In the genomic region with DNA sequence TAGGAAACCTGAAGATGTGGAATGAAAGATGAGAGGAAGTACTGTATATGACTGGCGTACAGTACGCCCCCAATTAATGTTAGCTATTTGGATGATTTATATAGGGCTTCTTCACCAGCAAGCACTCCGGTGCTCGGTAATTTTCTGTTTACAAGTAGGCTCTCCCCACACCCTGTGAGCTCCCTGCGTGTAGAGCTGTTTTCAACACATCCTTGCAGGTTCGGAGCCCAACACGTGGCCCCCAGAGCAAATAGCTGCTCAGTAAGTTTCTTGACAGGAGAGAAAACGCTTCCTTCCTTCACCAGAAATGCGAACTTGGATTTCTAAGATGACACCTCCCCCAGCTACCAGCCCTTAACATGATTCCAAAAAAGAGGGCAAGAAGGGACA, we compare ENCODE assay signal across 9 cellular contexts. TPM values are rescaled to one million over a fixed set of nuclear protein-coding genes. Genes with fewer than 3 reads are reported as not detected.
DNase-seq lines count a peak whose midpoint lies in the region; ATAC-seq and TF ChIP-seq lines count a peak whose summit lies in the region.
"Had no signal": no experiment of that assay in that cellular context is flagged by ENCODE, and none has a peak within 500 bp of the region (broad histone marks: within the 10 kb centered on the region; RNA-seq: fewer than 3 reads in every experiment).

No MANE protein-coding gene starts in this region.

- peaks cover 0 to 10% (median 0%) of the 10 kb centered on the region in 3 experiments for H3K36me3 ChIP-seq in naive thymus-derived CD4-positive, alpha-beta T cell (ENCODE audit: control insufficient read depth in 2 of 3, insufficient read depth in 3 of 3, low read length in 3 of 3)

- H3K27ac ChIP-seq in AG04450 (ENCODE audit: low read depth, low read length), result no peak overlapping the region
- peak overlapping the region; percentile 83 for H3K27ac ChIP-seq in naive thymus-derived CD4-positive, alpha-beta T cell (ENCODE audit: low read depth, low read length)

- H3K4me1 Mint-ChIP-seq in IgD-negative memory B cell (peaks cover 26 to 36% (median 35%) of the 10 kb centered on the region in 3 donors), chondrocyte (ENCODE audit: low read depth) (peaks cover 31% of the 10 kb centered on the region)
- peaks cover 20 to 79% (median 61%) of the 10 kb centered on the region in 7 donors for H3K4me1 Mint-ChIP-seq in naive thymus-derived CD4-positive, alpha-beta T cell

- TF ChIP-seq CTCF in AG04450 (IDR thresholded peaks at IDR 0.05; ENCODE audit: low read depth, low read length) (no peak), chondrocyte (IDR thresholded peaks at IDR 0.05) (no peak)

- DNase-seq in AG04450 (ENCODE audit: low read depth, low spot score), result no peak
- DNase-seq in chondrocyte (ENCODE audit: low spot score), result no peak
- peak in 5 of 9 donors; percentile 16 to 41 (median 25) for DNase-seq in naive thymus-derived CD4-positive, alpha-beta T cell
- DNase-seq in mesenteric fat pad (ENCODE audit: low spot score), result no peak

- CTCF ChIA-PET in AG04450 (lab: Charles Lee), result no interaction called here
- CTCF ChIA-PET in naive thymus-derived CD4-positive, alpha-beta T cell (lab: Charles Lee), result interaction anchor here (0.6 kb wide), 1 partner anchor 916 kb away, joined by 3 read pairs; no protein-coding TSS in a partner anchor

- H3K36me3 Mint-ChIP-seq in IgD-negative memory B cell, result peaks cover 4% of the 10 kb centered on the region
- peaks cover 8% of the 10 kb centered on the region for H3K36me3 Mint-ChIP-seq in chondrocyte (ENCODE audit: low read depth)
- peaks cover 1 to 22% (median 10%) of the 10 kb centered on the region in 5 donors for H3K36me3 Mint-ChIP-seq in naive thymus-derived CD4-positive, alpha-beta T cell

- H3K27ac Mint-ChIP-seq in IgD-negative memory B cell, result peak overlapping the region; percentile 92 to 96 (median 94)
- H3K27ac Mint-ChIP-seq in chondrocyte (ENCODE audit: unreplicated experiment), result no peak overlapping the region
- peak overlapping the region; percentile 92 to 99 (median 97) for H3K27ac Mint-ChIP-seq in naive thymus-derived CD4-positive, alpha-beta T cell

- POLR2A ChIA-PET in AG04450 (lab: Yijun Ruan, JAX), result interaction anchor here (0.6 kb wide), 1 partner anchor 66 kb away, joined by 4 read pairs; no protein-coding TSS in a partner anchor
- POLR2A ChIA-PET in naive thymus-derived CD4-positive, alpha-beta T cell (lab: Charles Lee), result interaction anchor here (1.1 to 3.5 kb wide), 3 partner anchors 56 to 724 kb away, joined by 3 to 16 read pairs (median 5); partner anchors contain the start of genes ATP5F1E and VAPB

- peak overlapping the region; percentile 75 to 95 (median 88) for H3K4me3 Mint-ChIP-seq in IgD-negative memory B cell
- peak overlapping the region; percentile 80 for H3K4me3 Mint-ChIP-seq in chondrocyte (ENCODE audit: unreplicated experiment)
- H3K4me3 Mint-ChIP-seq in naive thymus-derived CD4-positive, alpha-beta T cell, result peak overlapping the region; percentile 70 to 89 (median 76)

- H3K27me3 ChIP-seq in AG04450 (ENCODE audit: control insufficient read depth, insufficient read depth, low read length), result no peaks in the 10 kb centered on the region
- no peaks in the 10 kb centered on the region for H3K27me3 ChIP-seq in naive thymus-derived CD4-positive, alpha-beta T cell (ENCODE audit: control insufficient read depth in 2 of 2, insufficient read depth in 2 of 2, low read length in 2 of 2)

- ATAC-seq in naive thymus-derived CD4-positive, alpha-beta T cell, result no peak
- ATAC-seq in GM21367 (IDR thresholded peaks at IDR 0.05; ENCODE audit: unreplicated experiment), result no peak
- ATAC-seq in HG03354 (IDR thresholded peaks at IDR 0.05; ENCODE audit: poor library complexity, severe bottlenecking, unreplicated experiment), result no peak
- ATAC-seq in GM19023 (IDR thresholded peaks at IDR 0.05; ENCODE audit: unreplicated experiment), result no peak

- peaks cover 3% of the 10 kb centered on the region; the same call in 1 of the 2 replicates for H3K9me3 ChIP-seq in AG04450 (ENCODE audit: control insufficient read depth, insufficient read depth, low read length)
- H3K9me3 ChIP-seq in naive thymus-derived CD4-positive, alpha-beta T cell (ENCODE audit: control insufficient read depth in 2 of 3, low read length in 3 of 3), result no peaks in the 10 kb centered on the region
- H3K9me3 ChIP-seq: mucosa of descending colon had no signal

- H3K27me3 Mint-ChIP-seq in IgD-negative memory B cell (no peaks in the 10 kb centered on the region), chondrocyte (ENCODE audit: low read depth) (no peaks in the 10 kb centered on the region)
- H3K27me3 Mint-ChIP-seq in naive thymus-derived CD4-positive, alpha-beta T cell, result no peaks in the 10 kb centered on the region

- intact Hi-C loops in naive thymus-derived CD4-positive, alpha-beta T cell (cut with micrococcal nuclease), result loop anchor here (2.0 to 10.0 kb wide), 14 partner anchors 41 to 1949 kb away; partner anchors contain the start of genes ATP5F1E (in 1 of the 2), FAM210B (in 1 of the 2), FAM217B (in 1 of the 2) and GNAS (in 1 of the 2)

- H3K9me3 Mint-ChIP-seq in IgD-negative memory B cell (no peaks in the 10 kb centered on the region), chondrocyte (ENCODE audit: low read depth) (no peaks in the 10 kb centered on the region)
- H3K9me3 Mint-ChIP-seq in naive thymus-derived CD4-positive, alpha-beta T cell, result peaks cover 0 to 2% (median 0%) of the 10 kb centered on the region in 11 donors

- peak overlapping the region; percentile 82 for H3K4me3 ChIP-seq in AG04450 (ENCODE audit: low read depth, low read length)
- peak overlapping the region; percentile 52 for H3K4me3 ChIP-seq in naive thymus-derived CD4-positive, alpha-beta T cell (ENCODE audit: low read length)

- H3K4me1 ChIP-seq in naive thymus-derived CD4-positive, alpha-beta T cell (ENCODE audit: control insufficient read depth in 2 of 2, insufficient read depth in 2 of 2, low read length in 2 of 2), result peaks cover 38 to 56% of the 10 kb centered on the region in 2 donors

RNA-seq across cellular contexts. Expression of gene RAB22A, which starts 1.2 kb away (rescaled TPM):
- polyA plus RNA-seq in AG04450 (2011; rRNA removed) (11.7 and 14.9 TPM in 2 replicates), IgD-negative memory B cell (11.2 TPM)
- 15.0 and 20.0 TPM in 2 replicates for polyA minus RNA-seq in AG04450 (2011; rRNA and poly(A)+ RNA removed)
- total RNA-seq in chondrocyte (25.2 to 29.0 TPM (median 26.4 TPM) in 3 replicates), mesenteric fat pad (22.2 TPM)
- 10 to 100 TPM; 17.3 to 24.7 (median 17.8) TPM for total RNA-seq in naive thymus-derived CD4-positive, alpha-beta T cell
- 10 to 100 TPM; 10.4 to 12.2 TPM for polyA plus RNA-seq in naive thymus-derived CD4-positive, alpha-beta T cell

Comparison
In these comparisons a context has a peak if more than half of its experiments do, and no peak if none do; other contexts are left out.
1. DNase-seq: peak in naive thymus-derived CD4-positive, alpha-beta T cell (5 of 9); none in AG04450 (single experiment), chondrocyte (single experiment) and mesenteric fat pad (single experiment).
2. Peak in every context shown above with its lines, with median percentiles within 50 percentile points of each other: H3K4me3 Mint-ChIP-seq.